ENCODE assay signal across 8 cellular contexts in the genomic region with DNA sequence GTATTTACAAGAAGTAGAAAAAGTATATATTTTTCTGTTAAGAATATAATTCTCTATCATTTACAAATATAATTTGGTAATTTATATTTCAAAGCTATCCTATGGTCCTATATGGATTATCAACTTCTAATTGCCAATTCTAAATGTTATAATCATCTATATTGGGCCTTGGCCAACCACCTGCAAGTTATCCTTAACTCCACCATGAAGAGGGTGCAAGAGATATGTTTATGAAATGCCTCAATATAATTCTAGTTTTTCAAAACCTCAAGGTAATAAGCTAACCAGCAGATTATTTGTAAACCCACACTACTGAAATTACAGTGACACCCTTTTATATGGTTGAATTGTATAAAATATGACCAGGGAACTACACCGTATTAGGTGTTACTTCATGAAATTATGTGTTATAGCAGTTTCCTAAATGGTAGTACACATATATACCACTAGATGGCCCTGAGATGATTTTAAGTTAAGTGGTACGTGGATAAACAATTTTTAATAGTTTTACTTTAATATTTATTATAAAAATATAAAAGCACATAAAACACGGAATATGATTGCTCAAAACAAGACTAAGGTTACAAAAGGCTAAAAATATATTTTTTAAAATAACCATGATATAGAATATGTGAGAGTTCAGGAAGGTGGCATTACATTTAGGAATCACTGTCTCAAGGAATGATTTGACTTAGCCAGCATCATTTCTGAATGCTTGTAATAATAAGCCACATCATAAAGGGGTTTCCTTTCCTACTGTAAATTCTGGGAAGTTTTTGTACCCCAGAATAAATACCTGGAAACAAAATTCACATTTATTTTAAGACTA. TPM values are rescaled to one million over a fixed set of nuclear protein-coding genes. Genes with fewer than 3 reads are reported as not detected.
DNase-seq lines count a peak whose midpoint lies in the region; ATAC-seq, FAIRE-seq and TF ChIP-seq lines count a peak whose summit lies in the region.

No MANE protein-coding gene starts in this region.

- H3K4me3 Mint-ChIP-seq in neural progenitor cell: no peak overlapping the region

- CTCF ChIA-PET in AG04450 (lab: Charles Lee): interaction anchor here (0.6 to 3.1 kb wide), 19 partner anchors 10 to 312 kb away, joined by 3 to 28 read pairs (median 4); partner anchors contain the start of genes COQ3 and PNISR
- CTCF ChIA-PET in OCI-LY7 (lab: Charles Lee; ENCODE audit: unreplicated experiment): no interaction called here
- CTCF ChIA-PET in endothelial cell of umbilical vein (lab: Charles Lee): interaction anchor here (0.7 to 3.0 kb wide), 8 partner anchors 10 to 311 kb away, joined by 3 to 11 read pairs (median 4); partner anchors contain the start of genes CCNC and PNISR

- TF ChIP-seq POLR2A in endothelial cell of umbilical vein (IDR thresholded peaks at IDR 0.05; ENCODE audit: low read depth, low read length): no peak

- H3K9me2 ChIP-seq in OCI-LY7 (ENCODE audit: insufficient read depth, low read length): no peaks in the 10 kb centered on the region

- no peaks in the 10 kb centered on the region for H3K79me2 ChIP-seq in OCI-LY7 (ENCODE audit: insufficient read depth, low read depth, low read length)
- H3K79me2 ChIP-seq in endothelial cell of umbilical vein (ENCODE audit: control insufficient read depth, insufficient read depth, low read length): no peaks in the 10 kb centered on the region
- no peaks in the 10 kb centered on the region for H3K79me2 ChIP-seq in neural progenitor cell (ENCODE audit: low read depth)

- FAIRE-seq in endothelial cell of umbilical vein (lab: Jason Lieb, UNC): peak; percentile 26

- H3K36me3 Mint-ChIP-seq in neural progenitor cell: peaks cover 10% of the 10 kb centered on the region

- no peak overlapping the region for H3K9ac ChIP-seq in endothelial cell of umbilical vein (replicated peaks; ENCODE audit: extremely low read depth, insufficient read depth, low read length)
- H3K9ac ChIP-seq in neural progenitor cell: no peak overlapping the region

- H3K4me1 ChIP-seq in OCI-LY7 (ENCODE audit: insufficient read depth, low read length, poor library complexity, severe bottlenecking) (no peaks in the 10 kb centered on the region), endothelial cell of umbilical vein (ENCODE audit: control insufficient read depth, extremely low read depth, insufficient read depth, low read length) (no peaks in the 10 kb centered on the region), neural progenitor cell (peaks cover 5% of the 10 kb centered on the region)

- H3F3A ChIP-seq in neural progenitor cell (ENCODE audit: low read depth): peaks cover 14% of the 10 kb centered on the region

- no peaks in the 10 kb centered on the region for H3K9me1 ChIP-seq in endothelial cell of umbilical vein (replicated peaks; ENCODE audit: control insufficient read depth, extremely low read depth, insufficient read depth, low read length)

- H3K27ac ChIP-seq in AG04450 (ENCODE audit: low read depth, low read length): no peak overlapping the region
- H3K27ac ChIP-seq in OCI-LY7 (ENCODE audit: low read depth, low read length, poor library complexity, severe bottlenecking): no peak overlapping the region
- H3K27ac ChIP-seq in endothelial cell of umbilical vein (ENCODE audit: insufficient read depth, low read depth, low read length): no peak overlapping the region
- H3K27ac ChIP-seq in neural progenitor cell: no peak overlapping the region

- DNase-seq in AG04450 (ENCODE audit: low read depth, low spot score) (no peak), OCI-LY7 (ENCODE audit: low spot score) (peak; percentile 50), endothelial cell of umbilical vein (ENCODE audit: low read depth, low spot score) (peak; percentile 57), neural progenitor cell (ENCODE audit: low spot score) (no peak), putamen (ENCODE audit: low spot score) (no peak)

- no peaks in the 10 kb centered on the region for H3K9me3 Mint-ChIP-seq in neural progenitor cell

- H2AFZ ChIP-seq in OCI-LY7 (ENCODE audit: low read length) (no peak overlapping the region), endothelial cell of umbilical vein (ENCODE audit: low read depth, low read length) (no peak overlapping the region), neural progenitor cell (replicated peaks) (no peak overlapping the region)

- H3K9me3 ChIP-seq in AG04450 (ENCODE audit: control insufficient read depth, insufficient read depth, low read length) (no peaks in the 10 kb centered on the region), OCI-LY7 (ENCODE audit: low read length) (no peaks in the 10 kb centered on the region), endothelial cell of umbilical vein (replicated peaks; ENCODE audit: control insufficient read depth, insufficient read depth, low read length) (no peaks in the 10 kb centered on the region), neural progenitor cell (ENCODE audit: low read depth) (no peaks in the 10 kb centered on the region)

- dilution Hi-C loops in endothelial cell of umbilical vein (cut with MboI; ENCODE audit: extremely low pct_ligation_motif_present, low sequenced_read_pairs): no loop called here

- ATAC-seq in GM18498 (IDR thresholded peaks at IDR 0.05; ENCODE audit: unreplicated experiment) (peak; percentile 79), HG02981 (IDR thresholded peaks at IDR 0.05; ENCODE audit: unreplicated experiment) (peak; percentile 94), HG02763 (IDR thresholded peaks at IDR 0.05; ENCODE audit: unreplicated experiment) (no peak)

- intact Hi-C loops in OCI-LY7 (cut with micrococcal nuclease; ENCODE audit: unreplicated experiment) (no loop called here), endothelial cell of umbilical vein (cut with micrococcal nuclease) (loop anchor here (10.0 kb wide), 1 partner anchor 310 kb away; no protein-coding TSS in a partner anchor)

- H3K27me3 ChIP-seq in AG04450 (ENCODE audit: control insufficient read depth, insufficient read depth, low read length) (no peaks in the 10 kb centered on the region), endothelial cell of umbilical vein (ENCODE audit: control insufficient read depth in 2 of 2, insufficient read depth in 2 of 2, low read length in 2 of 2) (no peaks in the 10 kb centered on the region), neural progenitor cell (no peaks in the 10 kb centered on the region)

- H3K27me3 Mint-ChIP-seq in neural progenitor cell (ENCODE audit: insufficient read depth, low read depth): no peaks in the 10 kb centered on the region

- H4K20me1 ChIP-seq in OCI-LY7 (ENCODE audit: insufficient read depth, low read length) (no peaks in the 10 kb centered on the region), endothelial cell of umbilical vein (replicated peaks; ENCODE audit: control insufficient read depth, extremely low read depth, insufficient read depth, low read length) (no peaks in the 10 kb centered on the region), neural progenitor cell (ENCODE audit: low read depth) (no peaks in the 10 kb centered on the region)

- no peak overlapping the region for H3K27ac Mint-ChIP-seq in neural progenitor cell

- H3K36me3 ChIP-seq in OCI-LY7 (ENCODE audit: insufficient read depth, low read length): peaks cover 14% of the 10 kb centered on the region; the same call in 1 of the 2 replicates
- H3K36me3 ChIP-seq in endothelial cell of umbilical vein (ENCODE audit: control insufficient read depth in 2 of 2, extremely low read depth in 1 of 2, insufficient read depth in 2 of 2, low read length in 2 of 2): no peaks in the 10 kb centered on the region
- no peaks in the 10 kb centered on the region for H3K36me3 ChIP-seq in neural progenitor cell

- BruUV-seq in OCI-LY7 (replicated peaks; lab: Mats Ljungman, UMichigan) (no TSS peak), endothelial cell of umbilical vein (replicated peaks; lab: Mats Ljungman, UMichigan) (no TSS peak)

- POLR2A ChIA-PET in AG04450 (lab: Yijun Ruan, JAX) (no interaction called here), OCI-LY7 (lab: Charles Lee) (interaction anchor here (0.6 to 2.8 kb wide), 6 partner anchors 9 to 311 kb away, joined by 3 to 16 read pairs (median 3); partner anchors contain the start of genes COQ3 and PNISR), endothelial cell of umbilical vein (lab: Charles Lee) (no interaction called here)

- H3K4me1 Mint-ChIP-seq in neural progenitor cell: peaks cover 11% of the 10 kb centered on the region

- H3K4me3 ChIP-seq in AG04450 (ENCODE audit: low read depth, low read length): no peak overlapping the region
- no peak overlapping the region for H3K4me3 ChIP-seq in OCI-LY7 (ENCODE audit: low read depth, low read length, poor library complexity, severe bottlenecking)
- H3K4me3 ChIP-seq in endothelial cell of umbilical vein (replicated peaks in 1 of 3; ENCODE audit: insufficient read depth in 1 of 3, low read depth in 1 of 3, low read length in 3 of 3): no peak overlapping the region
- no peak overlapping the region for H3K4me3 ChIP-seq in neural progenitor cell

- TF ChIP-seq CTCF in AG04450 (IDR thresholded peaks at IDR 0.05; ENCODE audit: low read depth, low read length): peak; percentile 66
- TF ChIP-seq CTCF in OCI-LY7 (conservative IDR thresholded peaks at IDR 0.05; ENCODE audit: low read length): peak; percentile 83
- peak; percentile 17 to 25 for TF ChIP-seq CTCF in endothelial cell of umbilical vein (IDR thresholded peaks at IDR 0.05; ENCODE audit: extremely low read depth in 1 of 2, insufficient read depth in 1 of 2, low read depth in 1 of 2, low read length in 2 of 2)
- TF ChIP-seq CTCF in neural progenitor cell (IDR thresholded peaks at IDR 0.05): peak; percentile 72

- H3K4me2 ChIP-seq in OCI-LY7 (ENCODE audit: low read length) (no peak overlapping the region), endothelial cell of umbilical vein (ENCODE audit: insufficient read depth, low read length) (no peak overlapping the region), neural progenitor cell (no peak overlapping the region)

RNA-seq across cellular contexts. Expression of gene PNISR, which starts 9.8 kb away (rescaled TPM):
- polyA plus RNA-seq in AG04450 (2011; rRNA removed): 53.6 TPM in 2 replicates
- polyA minus RNA-seq in AG04450 (2011; rRNA and poly(A)+ RNA removed): 38.3 and 51.5 TPM in 2 replicates
- total RNA-seq in OCI-LY7 (2014; rRNA removed; shearing (Covaris generic)): 163 and 169 TPM in 2 replicates
- total RNA-seq in OCI-LY7 (2022): 176 and 201 TPM in 2 replicates
- 79.9 and 106 TPM in 2 replicates for total RNA-seq in endothelial cell of umbilical vein
- polyA plus RNA-seq in endothelial cell of umbilical vein: 19.1 and 34.6 TPM in 2 replicates
- polyA plus RNA-seq in endothelial cell of umbilical vein (2011; cell fraction: cytosol; rRNA removed): 13.5 and 17.4 TPM in 2 replicates
- 243 and 274 TPM in 2 replicates for polyA plus RNA-seq in endothelial cell of umbilical vein (2011; cell fraction: nucleus; rRNA removed)
- 51.8 and 68.7 TPM in 2 replicates for polyA plus RNA-seq in endothelial cell of umbilical vein (2012)
- polyA minus RNA-seq in endothelial cell of umbilical vein: 54.1 and 55.4 TPM in 2 replicates
- polyA minus RNA-seq in endothelial cell of umbilical vein (2011; cell fraction: cytosol; rRNA and poly(A)+ RNA removed): 13.4 TPM
- 145 and 205 TPM in 2 replicates for polyA minus RNA-seq in endothelial cell of umbilical vein (2011; cell fraction: nucleus; rRNA and poly(A)+ RNA removed)
- total RNA-seq in neural progenitor cell (ENCODE audit: low replicate concordance): 266 and 498 TPM in 2 replicates

RNA-seq across cellular contexts. Expression of gene COQ3, which starts 40.9 kb away (rescaled TPM):
- polyA plus RNA-seq in AG04450 (2011; rRNA removed): 8.5 and 11.0 TPM in 2 replicates
- polyA minus RNA-seq in AG04450 (2011; rRNA and poly(A)+ RNA removed): 1.6 and 4.0 TPM in 2 replicates
- 3.7 and 8.3 TPM in 2 replicates for total RNA-seq in OCI-LY7 (2014; rRNA removed; shearing (Covaris generic))
- 10.9 and 11.1 TPM in 2 replicates for total RNA-seq in OCI-LY7 (2022)
- 7.5 and 9.1 TPM in 2 replicates for total RNA-seq in endothelial cell of umbilical vein
- 3.2 and 4.0 TPM in 2 replicates for polyA plus RNA-seq in endothelial cell of umbilical vein
- 5.8 and 6.1 TPM in 2 replicates for polyA plus RNA-seq in endothelial cell of umbilical vein (2011; cell fraction: cytosol; rRNA removed)
- polyA plus RNA-seq in endothelial cell of umbilical vein (2011; cell fraction: nucleus; rRNA removed): 5.6 and 7.4 TPM in 2 replicates
- 6.6 and 9.7 TPM in 2 replicates for polyA plus RNA-seq in endothelial cell of umbilical vein (2012)
- 2.9 and 4.2 TPM in 2 replicates for polyA minus RNA-seq in endothelial cell of umbilical vein
- polyA minus RNA-seq in endothelial cell of umbilical vein (2011; cell fraction: cytosol; rRNA and poly(A)+ RNA removed): 6.5 TPM
- 0.43 and 1.3 TPM in 2 replicates for polyA minus RNA-seq in endothelial cell of umbilical vein (2011; cell fraction: nucleus; rRNA and poly(A)+ RNA removed)
- total RNA-seq in neural progenitor cell (ENCODE audit: low replicate concordance): 7.8 and 16.2 TPM in 2 replicates

Comparison
In these comparisons a context has a peak if more than half of its experiments do, and no peak if none do; other contexts are left out.
1. DNase-seq: peak in OCI-LY7 (single experiment) and endothelial cell of umbilical vein (single experiment); none in AG04450 (single experiment), neural progenitor cell (single experiment) and putamen (single experiment).
2. CTCF ChIP-seq: peak in every context shown above with its lines; median percentile 83 in OCI-LY7; 72 in neural progenitor cell; 66 in AG04450; 21 in endothelial cell of umbilical vein.